In the genomic region with DNA sequence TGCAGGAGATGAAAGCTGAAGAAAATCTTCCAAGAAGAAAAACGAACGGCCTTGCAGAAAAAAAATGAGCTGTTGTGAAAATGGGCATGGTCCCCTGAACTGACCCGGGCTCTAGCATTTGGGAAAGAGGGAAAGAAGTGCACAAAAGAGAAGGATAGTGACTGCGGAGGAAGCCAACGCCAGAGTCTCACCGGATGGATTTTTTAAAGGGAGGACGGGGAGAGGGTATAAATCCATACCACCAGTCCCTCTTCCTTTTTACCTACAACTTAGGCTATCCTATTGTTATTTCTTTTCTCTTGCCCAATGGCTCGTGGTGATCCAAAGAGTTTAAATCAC, we compare ENCODE assay signal across 8 cellular contexts. TPM values are rescaled to one million over a fixed set of nuclear protein-coding genes. Genes with fewer than 3 reads are reported as not detected.
DNase-seq lines count a peak whose midpoint lies in the region; ATAC-seq and TF ChIP-seq lines count a peak whose summit lies in the region.

No MANE protein-coding gene starts in this region.

- peak overlapping the region; percentile 77 for H3K4me3 ChIP-seq in HFF-Myc (replicated peaks; ENCODE audit: low read depth, low read length)
- H3K4me3 ChIP-seq in iPS-11a (ENCODE audit: low read depth, low read length): peak overlapping the region; percentile 87

- H3K4me3 Mint-ChIP-seq in activated CD4-positive, alpha-beta memory T cell treated with anti-CD3 and anti-CD28 coated beads for 36 hours: peak overlapping the region; percentile 90
- peak overlapping the region; percentile 86 for H3K4me3 Mint-ChIP-seq in stimulated activated effector memory CD8-positive, alpha-beta T cell treated with anti-CD3 and anti-CD28 coated beads, Interleukin-12 subunit alpha, Interleukin-12 subunit beta, amount 100 ng/mL, for 72 hours

- DNase-seq in HFF-Myc (ENCODE audit: extremely low read depth, low read depth) (no peak), NCI-H128 (lab: John Stamatoyannopoulos, UW; ENCODE audit: unreplicated experiment) (no peak), middle frontal gyrus (ENCODE audit: extremely low spot score, low spot score) (no peak)
- DNase-seq in activated CD4-positive, alpha-beta memory T cell treated with anti-CD3 and anti-CD28 coated beads for 36 hours: no peak
- DNase-seq in stimulated activated effector memory CD8-positive, alpha-beta T cell treated with anti-CD3 and anti-CD28 coated beads, Interleukin-12 subunit alpha, Interleukin-12 subunit beta, amount 100 ng/mL, for 72 hours (ENCODE audit: low spot score in 2 of 2): no peak

- H3K36me3 Mint-ChIP-seq in activated CD4-positive, alpha-beta memory T cell treated with anti-CD3 and anti-CD28 coated beads for 36 hours: peaks cover 10% of the 10 kb centered on the region
- H3K36me3 Mint-ChIP-seq in stimulated activated effector memory CD8-positive, alpha-beta T cell treated with anti-CD3 and anti-CD28 coated beads, Interleukin-12 subunit alpha, Interleukin-12 subunit beta, amount 100 ng/mL, for 72 hours: peaks cover 20% of the 10 kb centered on the region

- no peak for TF ChIP-seq CTCF in HFF-Myc (IDR thresholded peaks at IDR 0.05; ENCODE audit: low read depth, low read length, missing control alignments)

- CTCF ChIA-PET in activated CD4-positive, alpha-beta memory T cell treated with anti-CD3 and anti-CD28 coated beads for 36 hours (lab: Charles Lee): interaction anchor here (1.3 to 1.9 kb wide), 2 partner anchors 26 to 111 kb away, joined by 4 to 8 read pairs; no protein-coding TSS in a partner anchor

- H3K4me1 Mint-ChIP-seq in activated CD4-positive, alpha-beta memory T cell treated with anti-CD3 and anti-CD28 coated beads for 36 hours (ENCODE audit: low read depth): peaks cover 23% of the 10 kb centered on the region
- H3K4me1 Mint-ChIP-seq in stimulated activated effector memory CD8-positive, alpha-beta T cell treated with anti-CD3 and anti-CD28 coated beads, Interleukin-12 subunit alpha, Interleukin-12 subunit beta, amount 100 ng/mL, for 72 hours: peaks cover 34% of the 10 kb centered on the region

- peak overlapping the region; percentile 74 for H3K27ac Mint-ChIP-seq in activated CD4-positive, alpha-beta memory T cell treated with anti-CD3 and anti-CD28 coated beads for 36 hours
- H3K27ac Mint-ChIP-seq in stimulated activated effector memory CD8-positive, alpha-beta T cell treated with anti-CD3 and anti-CD28 coated beads, Interleukin-12 subunit alpha, Interleukin-12 subunit beta, amount 100 ng/mL, for 72 hours: peak overlapping the region; percentile 92

- intact Hi-C loops in activated CD4-positive, alpha-beta memory T cell treated with anti-CD3 and anti-CD28 coated beads for 36 hours (cut with micrococcal nuclease): loop anchor here (5.0 kb wide), 1 partner anchor 642 kb away; no protein-coding TSS in a partner anchor

- POLR2A ChIA-PET in activated CD4-positive, alpha-beta memory T cell treated with anti-CD3 and anti-CD28 coated beads for 36 hours (lab: Charles Lee): interaction anchor here (1.2 kb wide), 2 partner anchors 22 to 63 kb away, joined by 5 read pairs; partner anchors contain the start of gene LAPTM4A

- no peaks in the 10 kb centered on the region for H3K9me3 Mint-ChIP-seq in activated CD4-positive, alpha-beta memory T cell treated with anti-CD3 and anti-CD28 coated beads for 36 hours
- H3K9me3 Mint-ChIP-seq in stimulated activated effector memory CD8-positive, alpha-beta T cell treated with anti-CD3 and anti-CD28 coated beads, Interleukin-12 subunit alpha, Interleukin-12 subunit beta, amount 100 ng/mL, for 72 hours: no peaks in the 10 kb centered on the region

- peaks cover 9% of the 10 kb centered on the region for H3K27me3 Mint-ChIP-seq in activated CD4-positive, alpha-beta memory T cell treated with anti-CD3 and anti-CD28 coated beads for 36 hours

- no peak for ATAC-seq in stimulated activated effector memory CD8-positive, alpha-beta T cell treated with anti-CD3 and anti-CD28 coated beads, Interleukin-12 subunit alpha, Interleukin-12 subunit beta, amount 100 ng/mL, for 72 hours
- ATAC-seq in GM21529 (IDR thresholded peaks at IDR 0.05; ENCODE audit: unreplicated experiment) (no peak), GM21526 (IDR thresholded peaks at IDR 0.05; ENCODE audit: low FRiP score, unreplicated experiment) (no peak)

RNA-seq across cellular contexts. Expression of gene WDR35, which starts 0.6 kb away (rescaled TPM):
- 1 to 10 TPM; 6.0 to 7.1 TPM for total RNA-seq in activated CD4-positive, alpha-beta memory T cell treated with anti-CD3 and anti-CD28 coated beads for 36 hours

RNA-seq across cellular contexts. Expression of gene MATN3, which starts 23.2 kb away (rescaled TPM):
- total RNA-seq in activated CD4-positive, alpha-beta memory T cell treated with anti-CD3 and anti-CD28 coated beads for 36 hours: not detected
